ENCODE assay signal across 17 cellular contexts in the genomic region with DNA sequence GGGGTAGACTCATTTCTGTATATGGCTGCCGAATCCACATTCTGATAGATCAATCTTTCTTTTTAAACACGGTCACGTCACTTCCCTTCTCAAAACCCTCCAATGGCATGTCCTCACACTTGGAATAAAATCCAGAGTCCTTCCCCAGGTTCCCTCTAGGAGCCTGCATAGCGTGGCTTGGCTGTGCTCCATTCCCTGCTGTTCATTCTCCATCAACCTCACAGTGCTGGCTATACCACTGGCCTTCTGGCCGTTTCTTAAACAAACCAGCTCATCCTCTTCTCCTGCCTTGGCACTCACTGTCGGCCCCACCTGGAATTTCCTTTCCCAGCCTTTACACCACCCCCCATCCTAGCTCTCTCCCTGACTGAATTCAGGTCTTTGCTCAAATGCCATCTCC.
A peak's percentile ranks its signal among the peaks of the same experiment; 100 is the strongest.
DNase-seq lines count a peak whose midpoint lies in the region; ATAC-seq and TF ChIP-seq lines count a peak whose summit lies in the region.
"Had no signal": no experiment of that assay in that cellular context is flagged by ENCODE, and none has a peak within 500 bp of the region (broad histone marks: within the 10 kb centered on the region; RNA-seq: fewer than 3 reads in every experiment).

No MANE protein-coding gene starts in this region.

- DNase-seq in H9 (peak; percentile 52), astrocyte of the cerebellum (ENCODE audit: low read depth) (peak; percentile 87), mesothelial cell of epicardium (ENCODE audit: low spot score in 2 of 2, unreplicated experiment in 2 of 2) (no peak), left cardiac atrium (no peak), T-cell (no peak)
- no peak for DNase-seq in activated CD8-positive, alpha-beta T cell treated with anti-CD3 and anti-CD28 coated beads for 36 hours
- DNase-seq: activated naive CD8-positive, alpha-beta T cell treated with anti-CD3 and anti-CD28 coated beads, Interleukin-2, amount 10 ng/mL, durations not matched to agents 7 days and 5 days; CD8-positive, alpha-beta memory T cell; foreskin melanocyte; left colon; NCI-H1105 treated with DMSO at 0.1 percent for 48 hours; NCI-H774; occipital lobe; stimulated activated CD4-positive, alpha-beta T cell treated with anti-CD3 and anti-CD28 coated beads, Interleukin-15, amount 100 ng/mL, for 24 hours had no signal

- no peak overlapping the region for H3K4ac ChIP-seq in H9 (ENCODE audit: low read depth, low read length)

- H3K14ac ChIP-seq in H9 (ENCODE audit: insufficient read depth, low read length), result no peak overlapping the region

- H2BK20ac ChIP-seq in H9 (ENCODE audit: low read depth, low read length, poor library complexity, severe bottlenecking), result no peak overlapping the region

- H4K20me1 ChIP-seq in BLaER1 treated with 17β-estradiol and CSF1 and Interleukin-3, amounts not matched to agents 10 nM and 100 nM, result peaks cover 0 to 18% (median 0%) of the 10 kb centered on the region in 11 experiments; a peak in 1 of 22 replicates
- H4K20me1 ChIP-seq in H9 (ENCODE audit: control insufficient read depth, insufficient read depth, insufficient read length), result no peaks in the 10 kb centered on the region

- H3K56ac ChIP-seq in H9 (ENCODE audit: insufficient read length, low read depth, low read length), result no peak overlapping the region

- peak overlapping the region in 3 of 11 experiments; percentile 28 to 83 (median 77); a peak in 5 of 22 replicates for H3K9ac ChIP-seq in BLaER1 treated with 17β-estradiol and CSF1 and Interleukin-3, amounts not matched to agents 10 nM and 100 nM
- no peak overlapping the region for H3K9ac ChIP-seq in H9 (ENCODE audit: extremely low read depth, insufficient read length, low read length)

- H3K27ac ChIP-seq in BLaER1 treated with 17β-estradiol and CSF1 and Interleukin-3, amounts not matched to agents 10 nM and 100 nM, result peak overlapping the region in 6 of 11 experiments; percentile 24 to 93 (median 86); a peak in 8 of 22 replicates
- no peak overlapping the region for H3K27ac ChIP-seq in H9 (ENCODE audit: insufficient read length, low read depth, low read length)
- H3K27ac ChIP-seq: SK-N-MC had no signal

- H2AFZ ChIP-seq in H9 (ENCODE audit: low read length), result no peak overlapping the region

- H3K36me3 ChIP-seq in BLaER1 treated with 17β-estradiol and CSF1 and Interleukin-3, amounts not matched to agents 10 nM and 100 nM, result peaks cover 0 to 23% (median 0%) of the 10 kb centered on the region in 11 experiments; a peak in 4 of 22 replicates

- no peak overlapping the region for H2BK5ac ChIP-seq in H9 (ENCODE audit: insufficient read length, low read length)

- no peaks in the 10 kb centered on the region for H3K23me2 ChIP-seq in H9 (ENCODE audit: insufficient read length, low read depth, low read length, poor library complexity, severe bottlenecking)

- peaks cover 35% of the 10 kb centered on the region in 2 experiments for H3K4me1 Mint-ChIP-seq in H9
- peaks cover 21% of the 10 kb centered on the region for H3K4me1 Mint-ChIP-seq in mesothelial cell of epicardium
- peaks cover 14 to 20% (median 18%) of the 10 kb centered on the region in 3 donors for H3K4me1 Mint-ChIP-seq in T-cell
- H3K4me1 Mint-ChIP-seq in activated CD8-positive, alpha-beta T cell treated with anti-CD3 and anti-CD28 coated beads for 36 hours (ENCODE audit: low read depth), result peaks cover 19% of the 10 kb centered on the region

- H2BK120ac ChIP-seq in H9 (ENCODE audit: low read depth, low read length, poor library complexity, severe bottlenecking), result no peak overlapping the region

- H4K8ac ChIP-seq in H9 (replicated peaks; ENCODE audit: insufficient read length, low read depth, low read length), result no peak overlapping the region

- H3K4me3 ChIP-seq in BLaER1 treated with 17β-estradiol and CSF1 and Interleukin-3, amounts not matched to agents 10 nM and 100 nM, result no peak overlapping the region
- H3K4me3 ChIP-seq in astrocyte of the cerebellum (ENCODE audit: low read depth, low read length), result no peak overlapping the region
- H3K4me3 ChIP-seq: SK-N-MC had no signal

- H3K4me1 ChIP-seq in BLaER1 treated with 17β-estradiol and CSF1 and Interleukin-3, amounts not matched to agents 10 nM and 100 nM, result peaks cover 30 to 100% (median 60%) of the 10 kb centered on the region in 10 experiments
- H3K4me1 ChIP-seq in H9 (ENCODE audit: insufficient read depth, low read length), result peaks cover 6% of the 10 kb centered on the region; the same call in 1 of the 2 replicates

- CTCF ChIA-PET in T-cell (lab: Charles Lee), result no interaction called here
- CTCF ChIA-PET in activated CD8-positive, alpha-beta T cell treated with anti-CD3 and anti-CD28 coated beads for 36 hours (lab: Charles Lee), result no interaction called here

- no CpG with 5 or more reads among the region's 6 CpGs for WGBS in H9 (ENCODE audit: extremely low coverage, insufficient read length, low lambda C conversion rate)

- POLR2A ChIA-PET in T-cell (lab: Charles Lee), result no interaction called here
- POLR2A ChIA-PET in activated CD8-positive, alpha-beta T cell treated with anti-CD3 and anti-CD28 coated beads for 36 hours (lab: Charles Lee), result interaction anchor here (1.5 kb wide), 1 partner anchor 10 kb away, joined by 3 read pairs; no protein-coding TSS in a partner anchor

- H2BK12ac ChIP-seq in H9 (ENCODE audit: insufficient read length, low read depth, low read length), result no peak overlapping the region

- no peak overlapping the region for H2BK15ac ChIP-seq in H9 (ENCODE audit: low read depth, low read length)

- no peak overlapping the region for H3T11ph ChIP-seq in H9 (ENCODE audit: low read length)

- H3K23ac ChIP-seq in H9 (ENCODE audit: insufficient read length, low read depth, low read length), result no peak overlapping the region

- TF ChIP-seq CTCF in H9 (conservative IDR thresholded peaks at IDR 0.05) (no peak), astrocyte of the cerebellum (IDR thresholded peaks at IDR 0.05; ENCODE audit: low read depth, low read length, missing control alignments) (peak; percentile 6), mesothelial cell of epicardium (IDR thresholded peaks at IDR 0.05; ENCODE audit: unreplicated experiment) (no peak)
- no peak for TF ChIP-seq CTCF in activated CD8-positive, alpha-beta T cell treated with anti-CD3 and anti-CD28 coated beads for 36 hours (IDR thresholded peaks at IDR 0.05)

- no peak overlapping the region for H2AK5ac ChIP-seq in H9 (ENCODE audit: insufficient read length, low read length)

- H3K9me3 Mint-ChIP-seq in H9, result no peaks in the 10 kb centered on the region
- no peaks in the 10 kb centered on the region for H3K9me3 Mint-ChIP-seq in mesothelial cell of epicardium
- no peaks in the 10 kb centered on the region for H3K9me3 Mint-ChIP-seq in T-cell
- no peaks in the 10 kb centered on the region for H3K9me3 Mint-ChIP-seq in activated CD8-positive, alpha-beta T cell treated with anti-CD3 and anti-CD28 coated beads for 36 hours
- H3K9me3 Mint-ChIP-seq: activated naive CD8-positive, alpha-beta T cell treated with anti-CD3 and anti-CD28 coated beads, Interleukin-2, amount 10 ng/mL, durations not matched to agents 7 days and 5 days; CD8-positive, alpha-beta memory T cell had no signal

- H3K27me3 Mint-ChIP-seq in H9 (ENCODE audit: low read depth) (no peaks in the 10 kb centered on the region), mesothelial cell of epicardium (ENCODE audit: low read depth) (no peaks in the 10 kb centered on the region), T-cell (no peaks in the 10 kb centered on the region)
- no peaks in the 10 kb centered on the region for H3K27me3 Mint-ChIP-seq in activated CD8-positive, alpha-beta T cell treated with anti-CD3 and anti-CD28 coated beads for 36 hours
- H3K27me3 Mint-ChIP-seq: activated naive CD8-positive, alpha-beta T cell treated with anti-CD3 and anti-CD28 coated beads, Interleukin-2, amount 10 ng/mL, durations not matched to agents 7 days and 5 days; CD8-positive, alpha-beta memory T cell had no signal

- H3K18ac ChIP-seq in H9 (ENCODE audit: insufficient read length, low read depth, low read length), result no peak overlapping the region

- ATAC-seq in HG03469 (IDR thresholded peaks at IDR 0.05; ENCODE audit: unreplicated experiment), result no peak
- ATAC-seq in left cardiac atrium, result no peak
- no peak for ATAC-seq in T-cell (replicated peaks in 1 of 4)
- ATAC-seq in activated CD8-positive, alpha-beta T cell treated with anti-CD3 and anti-CD28 coated beads for 36 hours, result no peak
- ATAC-seq: left colon had no signal

- peak overlapping the region in 5 of 11 experiments; percentile 21 to 94 (median 83); a peak in 8 of 22 replicates for H3K4me2 ChIP-seq in BLaER1 treated with 17β-estradiol and CSF1 and Interleukin-3, amounts not matched to agents 10 nM and 100 nM
- H3K4me2 ChIP-seq in H9 (ENCODE audit: insufficient read depth, insufficient read length, low read length), result no peak overlapping the region

- intact Hi-C loops in left cardiac atrium (cut with DNase I), result no loop called here
- intact Hi-C loops in activated CD8-positive, alpha-beta T cell treated with anti-CD3 and anti-CD28 coated beads for 36 hours (cut with micrococcal nuclease), result loop anchor here (10.0 kb wide), 1 partner anchor 162 kb away; no protein-coding TSS in a partner anchor

- H4K91ac ChIP-seq in H9 (ENCODE audit: insufficient read length, low read depth, low read length), result no peak overlapping the region

- in situ Hi-C loops in astrocyte of the cerebellum (cut with HindIII; ENCODE audit: low sequenced_read_pairs), result no loop called here

- no peaks in the 10 kb centered on the region for H3K27me3 ChIP-seq in BLaER1 treated with 17β-estradiol and CSF1 and Interleukin-3, amounts not matched to agents 10 nM and 100 nM
- H3K27me3 ChIP-seq in H9 (ENCODE audit: insufficient read depth, low read length), result no peaks in the 10 kb centered on the region

- peak overlapping the region in 2 of 3 experiments; percentile 7 to 22; a peak in 3 of 7 replicates for H3K27ac Mint-ChIP-seq in H9
- peak overlapping the region; percentile 83 for H3K27ac Mint-ChIP-seq in mesothelial cell of epicardium
- H3K27ac Mint-ChIP-seq in T-cell, result no peak overlapping the region
- H3K27ac Mint-ChIP-seq in activated CD8-positive, alpha-beta T cell treated with anti-CD3 and anti-CD28 coated beads for 36 hours, result no peak overlapping the region
- H3K27ac Mint-ChIP-seq: activated naive CD8-positive, alpha-beta T cell treated with anti-CD3 and anti-CD28 coated beads, Interleukin-2, amount 10 ng/mL, durations not matched to agents 7 days and 5 days had no signal

- H3K36me3 Mint-ChIP-seq in H9 (ENCODE audit: insufficient read depth in 1 of 3, low read depth in 3 of 3), result peaks cover 7 to 19% (median 12%) of the 10 kb centered on the region in 3 experiments; a peak in 5 of 7 replicates
- peaks cover 8% of the 10 kb centered on the region for H3K36me3 Mint-ChIP-seq in mesothelial cell of epicardium
- no peaks in the 10 kb centered on the region for H3K36me3 Mint-ChIP-seq in T-cell
- H3K36me3 Mint-ChIP-seq in activated CD8-positive, alpha-beta T cell treated with anti-CD3 and anti-CD28 coated beads for 36 hours (ENCODE audit: low read depth), result no peaks in the 10 kb centered on the region
- H3K36me3 Mint-ChIP-seq: activated naive CD8-positive, alpha-beta T cell treated with anti-CD3 and anti-CD28 coated beads, Interleukin-2, amount 10 ng/mL, durations not matched to agents 7 days and 5 days; CD8-positive, alpha-beta memory T cell had no signal

- no peaks in the 10 kb centered on the region for H3K9me3 ChIP-seq in BLaER1 treated with 17β-estradiol and CSF1 and Interleukin-3, amounts not matched to agents 10 nM and 100 nM (replicated peaks in 1 of 11)
- H3K9me3 ChIP-seq in H9 (ENCODE audit: control insufficient read depth, low read depth, low read length), result no peaks in the 10 kb centered on the region

- H3K4me3 Mint-ChIP-seq in H9, result no peak overlapping the region; a peak in 1 of 5 replicates
- no peak overlapping the region for H3K4me3 Mint-ChIP-seq in mesothelial cell of epicardium
- H3K4me3 Mint-ChIP-seq in T-cell, result peak overlapping the region in 1 of 3 donors; percentile 32
- H3K4me3 Mint-ChIP-seq in activated CD8-positive, alpha-beta T cell treated with anti-CD3 and anti-CD28 coated beads for 36 hours, result no peak overlapping the region
- H3K4me3 Mint-ChIP-seq: activated naive CD8-positive, alpha-beta T cell treated with anti-CD3 and anti-CD28 coated beads, Interleukin-2, amount 10 ng/mL, durations not matched to agents 7 days and 5 days had no signal

- H4K5ac ChIP-seq in H9 (ENCODE audit: insufficient read length, low read depth, low read length), result no peak overlapping the region

- peaks cover 6% of the 10 kb centered on the region for H3K79me1 ChIP-seq in H9 (ENCODE audit: insufficient read depth, low read depth, low read length, poor library complexity, severe bottlenecking)

- peaks cover 17% of the 10 kb centered on the region; the same call in 1 of the 2 replicates for H3K79me2 ChIP-seq in H9 (ENCODE audit: insufficient read depth, low read length)

Comparison
In these comparisons a context has a peak if more than half of its experiments do, and no peak if none do; other contexts are left out.
1. DNase-seq: peak in H9 (single experiment) and astrocyte of the cerebellum (single experiment); none in mesothelial cell of epicardium (0 of 2), left cardiac atrium (single experiment), T-cell (0 of 34) and activated CD8-positive, alpha-beta T cell treated with anti-CD3 and anti-CD28 coated beads for 36 hours (single experiment).
2. H3K27ac Mint-ChIP-seq: peak in H9 (2 of 3) and mesothelial cell of epicardium (single experiment); none in T-cell (0 of 2) and activated CD8-positive, alpha-beta T cell treated with anti-CD3 and anti-CD28 coated beads for 36 hours (single experiment).